ENCODE assay signal across 1 cellular context in genomic region chr2:230658877-230659652, GRCh38.
TF ChIP-seq lines count a peak whose summit lies in the region.

No MANE protein-coding gene starts in this region.

TF ChIP-seq in K562, 482 proteins besides CTCF, POLR2A, EP300 and RAD21 (continued from another document and continues in another):
- TF ChIP-seq, protein P1, sequence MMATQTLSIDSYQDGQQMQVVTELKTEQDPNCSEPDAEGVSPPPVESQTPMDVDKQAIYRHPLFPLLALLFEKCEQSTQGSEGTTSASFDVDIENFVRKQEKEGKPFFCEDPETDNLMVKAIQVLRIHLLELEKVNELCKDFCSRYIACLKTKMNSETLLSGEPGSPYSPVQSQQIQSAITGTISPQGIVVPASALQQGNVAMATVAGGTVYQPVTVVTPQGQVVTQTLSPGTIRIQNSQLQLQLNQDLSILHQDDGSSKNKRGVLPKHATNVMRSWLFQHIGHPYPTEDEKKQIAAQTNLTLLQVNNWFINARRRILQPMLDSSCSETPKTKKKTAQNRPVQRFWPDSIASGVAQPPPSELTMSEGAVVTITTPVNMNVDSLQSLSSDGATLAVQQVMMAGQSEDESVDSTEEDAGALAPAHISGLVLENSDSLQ (IDR thresholded peaks at IDR 0.05), result peak; percentile 43; the same call in 1 of the 2 replicates
- TF ChIP-seq GABPA (tag; conservative IDR thresholded peaks at IDR 0.05; ENCODE audit: low read depth), result no peak
- no peak for TF ChIP-seq MECOM (CRISPR knock-in tag; IDR thresholded peaks at IDR 0.05)
- TF ChIP-seq YY1 (IDR thresholded peaks at IDR 0.05; ENCODE audit: borderline replicate concordance in 1 of 3, control insufficient read depth in 1 of 3, extremely low read depth in 1 of 3, insufficient read depth in 3 of 3, insufficient read length in 1 of 3, insufficient replicate concordance in 2 of 3, low read depth in 1 of 3, low read length in 2 of 3), result peak in 2 of 3 experiments; percentile 0 to 22
- no peak for TF ChIP-seq SMARCB1 (IDR thresholded peaks at IDR 0.05; ENCODE audit: insufficient read length, low read depth)
- peak in 1 of 2 experiments; percentile 59; a peak in 2 of 4 replicates for TF ChIP-seq HDAC1 (IDR thresholded peaks at IDR 0.05)
- peak; percentile 68 for TF ChIP-seq ZKSCAN8 (CRISPR knock-in tag; IDR thresholded peaks at IDR 0.05)
- TF ChIP-seq ZNF780A (CRISPR knock-in tag; IDR thresholded peaks at IDR 0.05), result no peak
- TF ChIP-seq ZZZ3 (IDR thresholded peaks at IDR 0.05), result no peak
- peak; percentile 12; the same call in 1 of the 2 replicates for TF ChIP-seq HCFC1 (IDR thresholded peaks at IDR 0.05; ENCODE audit: low read depth, low read length)
- TF ChIP-seq BACH1 (tag; IDR thresholded peaks at IDR 0.05), result 0 out of 2 replicates have a peak, but pooled peaks have one; percentile 33
- TF ChIP-seq KAT7 (CRISPR knock-in tag; IDR thresholded peaks at IDR 0.05; ENCODE audit: borderline replicate concordance), result peak; percentile 73; the same call in 1 of the 2 replicates
- TF ChIP-seq STAT5A (IDR thresholded peaks at IDR 0.05; ENCODE audit: borderline replicate concordance, low read length), result peak; percentile 81
- TF ChIP-seq CCNT2 (IDR thresholded peaks at IDR 0.05; ENCODE audit: borderline replicate concordance, extremely low read depth, insufficient read length, low read depth, low read length), result peak; percentile 91
- peak; percentile 46; the same call in 1 of the 2 replicates for TF ChIP-seq ZKSCAN1 (IDR thresholded peaks at IDR 0.05; ENCODE audit: low read depth, low read length)
- TF ChIP-seq PHTF2 (CRISPR knock-in tag; IDR thresholded peaks at IDR 0.05), result no peak
- TF ChIP-seq ASH1L (IDR thresholded peaks at IDR 0.05; ENCODE audit: borderline replicate concordance, low read depth, partially characterized antibody), result no peak
- 0 out of 2 replicates have a peak, but pooled peaks have one; percentile 19 for TF ChIP-seq GTF2F1 (IDR thresholded peaks at IDR 0.05; ENCODE audit: low read depth, low read length)
- TF ChIP-seq MIER1 (IDR thresholded peaks at IDR 0.05; ENCODE audit: low read depth), result no peak
- TF ChIP-seq MEIS2 (IDR thresholded peaks at IDR 0.05; ENCODE audit: partially characterized antibody), result peak; percentile 29
- TF ChIP-seq, protein P2, sequence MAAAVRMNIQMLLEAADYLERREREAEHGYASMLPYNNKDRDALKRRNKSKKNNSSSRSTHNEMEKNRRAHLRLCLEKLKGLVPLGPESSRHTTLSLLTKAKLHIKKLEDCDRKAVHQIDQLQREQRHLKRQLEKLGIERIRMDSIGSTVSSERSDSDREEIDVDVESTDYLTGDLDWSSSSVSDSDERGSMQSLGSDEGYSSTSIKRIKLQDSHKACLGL (CRISPR knock-in tag; IDR thresholded peaks at IDR 0.05; ENCODE audit: borderline replicate concordance, poor library complexity, severe bottlenecking), result no peak
- TF ChIP-seq FOXK2 (conservative IDR thresholded peaks at IDR 0.05 in 1 of 2, IDR thresholded peaks at IDR 0.05 in 1 of 2; ENCODE audit: low read depth in 2 of 2), result no peak
- TF ChIP-seq HMBOX1 (IDR thresholded peaks at IDR 0.05), result peak; percentile 63; the same call in 1 of the 2 replicates
- TF ChIP-seq POLR2H (tag; IDR thresholded peaks at IDR 0.05; ENCODE audit: low read depth), result peak; percentile 74
- TF ChIP-seq ARID1B (IDR thresholded peaks at IDR 0.05), result peak; percentile 96
- peak; percentile 71 for TF ChIP-seq NFIC (IDR thresholded peaks at IDR 0.05)
- TF ChIP-seq ZNF76 (CRISPR knock-in tag; IDR thresholded peaks at IDR 0.05; ENCODE audit: borderline replicate concordance), result no peak
- TF ChIP-seq NUFIP1 (IDR thresholded peaks at IDR 0.05; ENCODE audit: partially characterized antibody), result no peak
- TF ChIP-seq ZSCAN29 (IDR thresholded peaks at IDR 0.05), result 0 out of 2 replicates have a peak, but pooled peaks have one; percentile 18
- peak in 1 of 2 experiments; percentile 70; a peak in 2 of 4 replicates for TF ChIP-seq SRF (CRISPR knock-in tag; IDR thresholded peaks at IDR 0.05)
- peak; percentile 86 for TF ChIP-seq MTA2 (IDR thresholded peaks at IDR 0.05; ENCODE audit: low read depth)
- peak; percentile 82 for TF ChIP-seq ZBTB7A (IDR thresholded peaks at IDR 0.05; ENCODE audit: borderline replicate concordance, control insufficient read depth, low read depth, low read length)
- TF ChIP-seq, protein P3, sequence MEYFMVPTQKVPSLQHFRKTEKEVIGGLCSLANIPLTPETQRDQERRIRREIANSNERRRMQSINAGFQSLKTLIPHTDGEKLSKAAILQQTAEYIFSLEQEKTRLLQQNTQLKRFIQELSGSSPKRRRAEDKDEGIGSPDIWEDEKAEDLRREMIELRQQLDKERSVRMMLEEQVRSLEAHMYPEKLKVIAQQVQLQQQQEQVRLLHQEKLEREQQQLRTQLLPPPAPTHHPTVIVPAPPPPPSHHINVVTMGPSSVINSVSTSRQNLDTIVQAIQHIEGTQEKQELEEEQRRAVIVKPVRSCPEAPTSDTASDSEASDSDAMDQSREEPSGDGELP (CRISPR knock-in tag; IDR thresholded peaks at IDR 0.05; ENCODE audit: borderline replicate concordance), result peak; percentile 95
- TF ChIP-seq MAFF (IDR thresholded peaks at IDR 0.05; ENCODE audit: low read length), result peak; percentile 72
- TF ChIP-seq FOSL1 (tag; conservative IDR thresholded peaks at IDR 0.05), result no peak; the same call in none of the 2 replicates
- TF ChIP-seq TBL1XR1 (IDR thresholded peaks at IDR 0.05; ENCODE audit: low read length in 2 of 2), result peak in 1 of 2 experiments; percentile 94; a peak in 2 of 4 replicates
- TF ChIP-seq KDM1A (IDR thresholded peaks at IDR 0.05), result peak; percentile 85 to 86
- no peak for TF ChIP-seq ESRRA (IDR thresholded peaks at IDR 0.05; ENCODE audit: borderline replicate concordance, low read depth)
- TF ChIP-seq FOXA1 (IDR thresholded peaks at IDR 0.05; ENCODE audit: borderline replicate concordance), result no peak
- peak; percentile 95 for TF ChIP-seq CBFA2T3 (IDR thresholded peaks at IDR 0.05)
- TF ChIP-seq E2F3 (CRISPR knock-in tag; IDR thresholded peaks at IDR 0.05), result no peak
- TF ChIP-seq THAP12 (CRISPR knock-in tag; IDR thresholded peaks at IDR 0.05), result no peak
- peak; percentile 71; the same call in 1 of the 2 replicates for TF ChIP-seq BCOR (IDR thresholded peaks at IDR 0.05)
- TF ChIP-seq CAMTA2 (CRISPR knock-in tag; conservative IDR thresholded peaks at IDR 0.05), result no peak
- TF ChIP-seq, protein P4, sequence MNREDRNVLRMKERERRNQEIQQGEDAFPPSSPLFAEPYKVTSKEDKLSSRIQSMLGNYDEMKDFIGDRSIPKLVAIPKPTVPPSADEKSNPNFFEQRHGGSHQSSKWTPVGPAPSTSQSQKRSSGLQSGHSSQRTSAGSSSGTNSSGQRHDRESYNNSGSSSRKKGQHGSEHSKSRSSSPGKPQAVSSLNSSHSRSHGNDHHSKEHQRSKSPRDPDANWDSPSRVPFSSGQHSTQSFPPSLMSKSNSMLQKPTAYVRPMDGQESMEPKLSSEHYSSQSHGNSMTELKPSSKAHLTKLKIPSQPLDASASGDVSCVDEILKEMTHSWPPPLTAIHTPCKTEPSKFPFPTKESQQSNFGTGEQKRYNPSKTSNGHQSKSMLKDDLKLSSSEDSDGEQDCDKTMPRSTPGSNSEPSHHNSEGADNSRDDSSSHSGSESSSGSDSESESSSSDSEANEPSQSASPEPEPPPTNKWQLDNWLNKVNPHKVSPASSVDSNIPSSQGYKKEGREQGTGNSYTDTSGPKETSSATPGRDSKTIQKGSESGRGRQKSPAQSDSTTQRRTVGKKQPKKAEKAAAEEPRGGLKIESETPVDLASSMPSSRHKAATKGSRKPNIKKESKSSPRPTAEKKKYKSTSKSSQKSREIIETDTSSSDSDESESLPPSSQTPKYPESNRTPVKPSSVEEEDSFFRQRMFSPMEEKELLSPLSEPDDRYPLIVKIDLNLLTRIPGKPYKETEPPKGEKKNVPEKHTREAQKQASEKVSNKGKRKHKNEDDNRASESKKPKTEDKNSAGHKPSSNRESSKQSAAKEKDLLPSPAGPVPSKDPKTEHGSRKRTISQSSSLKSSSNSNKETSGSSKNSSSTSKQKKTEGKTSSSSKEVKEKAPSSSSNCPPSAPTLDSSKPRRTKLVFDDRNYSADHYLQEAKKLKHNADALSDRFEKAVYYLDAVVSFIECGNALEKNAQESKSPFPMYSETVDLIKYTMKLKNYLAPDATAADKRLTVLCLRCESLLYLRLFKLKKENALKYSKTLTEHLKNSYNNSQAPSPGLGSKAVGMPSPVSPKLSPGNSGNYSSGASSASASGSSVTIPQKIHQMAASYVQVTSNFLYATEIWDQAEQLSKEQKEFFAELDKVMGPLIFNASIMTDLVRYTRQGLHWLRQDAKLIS (CRISPR knock-in tag; IDR thresholded peaks at IDR 0.05), result 0 out of 2 replicates have a peak, but pooled peaks have one; percentile 68
- no peak for TF ChIP-seq THRAP3 (IDR thresholded peaks at IDR 0.05; ENCODE audit: borderline replicate concordance)
- TF ChIP-seq PHB2 (IDR thresholded peaks at IDR 0.05; ENCODE audit: low read depth), result no peak
- 0 out of 2 replicates have a peak, but pooled peaks have one; percentile 56 for TF ChIP-seq TRIM25 (IDR thresholded peaks at IDR 0.05; ENCODE audit: borderline replicate concordance)
- no peak for TF ChIP-seq ZC3H11A (IDR thresholded peaks at IDR 0.05; ENCODE audit: low read depth, low read length)
- TF ChIP-seq, protein P5, sequence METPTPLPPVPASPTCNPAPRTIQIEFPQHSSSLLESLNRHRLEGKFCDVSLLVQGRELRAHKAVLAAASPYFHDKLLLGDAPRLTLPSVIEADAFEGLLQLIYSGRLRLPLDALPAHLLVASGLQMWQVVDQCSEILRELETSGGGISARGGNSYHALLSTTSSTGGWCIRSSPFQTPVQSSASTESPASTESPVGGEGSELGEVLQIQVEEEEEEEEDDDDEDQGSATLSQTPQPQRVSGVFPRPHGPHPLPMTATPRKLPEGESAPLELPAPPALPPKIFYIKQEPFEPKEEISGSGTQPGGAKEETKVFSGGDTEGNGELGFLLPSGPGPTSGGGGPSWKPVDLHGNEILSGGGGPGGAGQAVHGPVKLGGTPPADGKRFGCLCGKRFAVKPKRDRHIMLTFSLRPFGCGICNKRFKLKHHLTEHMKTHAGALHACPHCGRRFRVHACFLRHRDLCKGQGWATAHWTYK (CRISPR knock-in tag; IDR thresholded peaks at IDR 0.05), result 0 out of 2 replicates have a peak, but pooled peaks have one; percentile 68
- peak; percentile 68 for TF ChIP-seq ZFX (CRISPR knock-in tag; IDR thresholded peaks at IDR 0.05)
- TF ChIP-seq GABPB1 (CRISPR knock-in tag; IDR thresholded peaks at IDR 0.05), result peak; percentile 2; the same call in 1 of the 2 replicates
- peak; percentile 81 for TF ChIP-seq VEZF1 (CRISPR knock-in tag; IDR thresholded peaks at IDR 0.05)
- peak; percentile 80 for TF ChIP-seq SOX6 (IDR thresholded peaks at IDR 0.05)
- peak; percentile 84 for TF ChIP-seq SUPT5H (IDR thresholded peaks at IDR 0.05)
- TF ChIP-seq ZNF217 (CRISPR knock-in tag; IDR thresholded peaks at IDR 0.05), result no peak
- peak; percentile 31; the same call in 1 of the 2 replicates for TF ChIP-seq CXXC5 (CRISPR knock-in tag; IDR thresholded peaks at IDR 0.05)
- TF ChIP-seq MAFK (IDR thresholded peaks at IDR 0.05; ENCODE audit: low read length), result peak; percentile 73; the same call in 1 of the 2 replicates
- TF ChIP-seq JUND (IDR thresholded peaks at IDR 0.05; ENCODE audit: borderline replicate concordance, low read depth, low read length), result peak; percentile 76
- TF ChIP-seq JUND (tag; IDR thresholded peaks at IDR 0.05; ENCODE audit: borderline replicate concordance, low read depth, low read length), result peak; percentile 51; the same call in 1 of the 3 replicates
